ENCODE assay signal across 13 cellular contexts in the genomic region with DNA sequence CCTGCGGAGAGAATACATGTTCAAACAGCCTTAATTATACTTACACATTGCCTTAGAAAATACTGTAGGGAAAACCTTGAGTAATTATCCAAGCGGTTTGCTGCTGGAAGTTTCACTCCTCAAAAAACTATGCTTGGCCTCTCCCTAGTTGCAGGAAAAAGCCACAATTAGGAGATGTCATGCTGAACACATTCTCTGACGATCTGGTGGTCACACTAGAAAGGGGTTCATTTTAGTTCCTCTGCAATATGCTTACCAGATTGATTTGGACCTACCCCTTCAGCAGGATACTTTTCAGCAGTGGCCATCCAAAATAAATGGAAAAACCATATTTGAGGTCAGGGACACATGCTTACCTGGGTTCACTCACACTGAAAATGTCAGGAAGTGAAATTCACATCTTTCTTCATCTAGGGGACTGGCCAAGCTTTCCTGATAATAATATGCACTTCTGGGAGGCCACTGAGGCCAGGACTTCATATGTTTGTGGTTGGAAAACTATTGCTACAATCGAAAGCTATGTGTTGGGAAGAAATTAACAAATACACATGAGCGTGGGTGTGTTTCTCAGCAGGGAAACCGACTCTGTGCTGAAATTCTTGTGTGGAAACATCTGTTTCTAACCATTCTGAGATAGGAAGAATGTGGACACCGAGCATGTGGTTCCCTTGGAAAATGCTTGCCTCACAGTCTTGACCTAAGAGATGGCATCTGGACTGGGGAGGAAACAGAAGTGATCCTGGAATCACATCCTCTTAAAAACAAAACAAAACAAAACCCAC.
A peak's percentile ranks its signal among the peaks of the same experiment; 100 is the strongest.
DNase-seq lines count a peak whose midpoint lies in the region; ATAC-seq, FAIRE-seq and TF ChIP-seq lines count a peak whose summit lies in the region.
"Had no signal": no experiment of that assay in that cellular context is flagged by ENCODE, and none has a peak within 500 bp of the region (broad histone marks: within the 10 kb centered on the region; RNA-seq: fewer than 3 reads in every experiment).

No MANE protein-coding gene starts in this region.

- intact Hi-C loops in kidney (cut with DNase I): no loop called here
- intact Hi-C loops in tibial artery (cut with DNase I; ENCODE audit: low total_unique reads): no loop called here

- in situ Hi-C loops in brain microvascular endothelial cell (cut with HindIII; ENCODE audit: low pct_ligation_motif_present, low sequenced_read_pairs): no loop called here

- H3K36me3 Mint-ChIP-seq in immature natural killer cell: no peaks in the 10 kb centered on the region

- no peak for TF ChIP-seq CTCF in brain microvascular endothelial cell (IDR thresholded peaks at IDR 0.05; ENCODE audit: low read depth, low read length, missing control alignments)
- no peak for TF ChIP-seq CTCF in kidney (IDR thresholded peaks at IDR 0.05; ENCODE audit: borderline replicate concordance, extremely low read depth, insufficient read depth)
- TF ChIP-seq CTCF in tibial artery (IDR thresholded peaks at IDR 0.05): no peak

- peak; percentile 69 for FAIRE-seq in kidney (lab: Jason Lieb, UNC)
- FAIRE-seq: H1 had no signal

- peaks cover 15 to 24% of the 10 kb centered on the region in 2 donors for H3K4me1 Mint-ChIP-seq in immature natural killer cell

- no peaks in the 10 kb centered on the region for H3K4me1 ChIP-seq in kidney (ENCODE audit: control insufficient read depth in 1 of 2, insufficient read depth in 1 of 2, low read depth in 1 of 2, low read length in 2 of 2)
- H3K4me1 ChIP-seq in tibial artery: peaks cover 0 to 15% (median 3%) of the 10 kb centered on the region in 4 donors

- H3K27me3 ChIP-seq in brain microvascular endothelial cell (replicated peaks) (no peaks in the 10 kb centered on the region), tibial artery (no peaks in the 10 kb centered on the region)

- no peak for ATAC-seq in GM18867 (IDR thresholded peaks at IDR 0.05; ENCODE audit: unreplicated experiment)

- H3K4me3 Mint-ChIP-seq in immature natural killer cell: no peak overlapping the region

- H3K4me3 ChIP-seq in brain microvascular endothelial cell (ENCODE audit: low read depth, low read length) (no peak overlapping the region), kidney (ENCODE audit: low read length in 2 of 2) (no peak overlapping the region), tibial artery (no peak overlapping the region)

- no peaks in the 10 kb centered on the region for H3K9me3 ChIP-seq in kidney (ENCODE audit: control insufficient read depth in 1 of 2, low read length in 2 of 2)
- peaks cover 0 to 5% (median 0%) of the 10 kb centered on the region in 3 donors for H3K9me3 ChIP-seq in tibial artery

- H3K27ac Mint-ChIP-seq in immature natural killer cell: no peak overlapping the region

- H3K27ac ChIP-seq in brain microvascular endothelial cell (peak overlapping the region; percentile 81), kidney (ENCODE audit: low read depth in 2 of 2, low read length in 2 of 2) (no peak overlapping the region), tibial artery (no peak overlapping the region)

- peaks cover 0 to 7% (median 2%) of the 10 kb centered on the region in 3 donors for H3K27me3 Mint-ChIP-seq in immature natural killer cell (ENCODE audit: low read depth in 3 of 3)

- no peaks in the 10 kb centered on the region for H3K36me3 ChIP-seq in brain microvascular endothelial cell (replicated peaks)
- no peaks in the 10 kb centered on the region for H3K36me3 ChIP-seq in kidney (ENCODE audit: control insufficient read depth in 1 of 2, insufficient read depth in 2 of 2, low read length in 2 of 2)
- no peaks in the 10 kb centered on the region for H3K36me3 ChIP-seq in tibial artery

- DNase-seq in NOMO-1 treated with DMSO at 0.1 percent for 48 hours (lab: John Stamatoyannopoulos, UW; ENCODE audit: unreplicated experiment) (peak; percentile 23), NOMO-1 treated with dmso at 0.1 percent for 144 hours (lab: John Stamatoyannopoulos, UW; ENCODE audit: unreplicated experiment) (no peak), brain microvascular endothelial cell (peak; percentile 82), kidney (no peak), tibial artery (peak; percentile 38 to 61), immature natural killer cell (no peak)
- DNase-seq in activated naive CD4-positive, alpha-beta T cell treated with anti-CD3 and anti-CD28 coated beads, Interleukin-2, amount 50 U/mL, for 16 hours: no peak
- DNase-seq: 8988T; activated effector memory CD4-positive, alpha-beta T cell treated with anti-CD3 and anti-CD28 coated beads, Interleukin-2, amount 50 U/mL, for 16 hours; foreskin melanocyte; stimulated activated naive CD4-positive, alpha-beta T cell treated with Interleukin-2 at 50 U/mL for 16 hours had no signal

- peaks cover 0 to 2% (median 0%) of the 10 kb centered on the region in 6 donors for H3K9me3 Mint-ChIP-seq in immature natural killer cell

- H3K9ac ChIP-seq in kidney (ENCODE audit: low read length in 2 of 2): no peak overlapping the region

Comparison
In these comparisons a context has a peak if more than half of its experiments do, and no peak if none do; other contexts are left out.
1. DNase-seq: peak in NOMO-1 treated with DMSO at 0.1 percent for 48 hours (single experiment), brain microvascular endothelial cell (single experiment) and tibial artery (2 of 2); none in NOMO-1 treated with dmso at 0.1 percent for 144 hours (single experiment), kidney (single experiment), activated naive CD4-positive, alpha-beta T cell treated with anti-CD3 and anti-CD28 coated beads, Interleukin-2, amount 50 U/mL, for 16 hours (single experiment) and immature natural killer cell (0 of 3).